In genomic region chr13:41552031-41552430, GRCh38 we compare ENCODE assay signal across 16 cellular contexts.
A peak's percentile ranks its signal among the peaks of the same experiment; 100 is the strongest.
DNase-seq lines count a peak whose midpoint lies in the region.
"Had no signal": no experiment of that assay in that cellular context is flagged by ENCODE, and none has a peak within 500 bp of the region (broad histone marks: within the 10 kb centered on the region; RNA-seq: fewer than 3 reads in every experiment).

No MANE protein-coding gene starts in this region.

- H2BK5ac ChIP-seq in trophoblast cell (ENCODE audit: low read depth, low read length, poor library complexity), result no peak overlapping the region

- H2BK120ac ChIP-seq in trophoblast cell (ENCODE audit: insufficient read depth, low read length, poor library complexity), result no peak overlapping the region

- H3K9me3 ChIP-seq in SJCRH30 (replicated peaks) (no peaks in the 10 kb centered on the region), trophoblast cell (ENCODE audit: insufficient read depth, low read depth, low read length) (peaks cover 2% of the 10 kb centered on the region)

- H3K27me3 ChIP-seq in SJCRH30 (no peaks in the 10 kb centered on the region), trophoblast cell (ENCODE audit: insufficient read depth, low read length) (no peaks in the 10 kb centered on the region)

- no peaks in the 10 kb centered on the region for H3K79me2 ChIP-seq in trophoblast cell (ENCODE audit: control insufficient read depth, insufficient read depth, low read length, poor library complexity)

- H3K79me1 ChIP-seq in trophoblast cell (ENCODE audit: low read length), result no peaks in the 10 kb centered on the region

- H3K27ac ChIP-seq in SJCRH30 (peak overlapping the region; percentile 33; the same call in 1 of the 2 replicates), substantia nigra (ENCODE audit: low read depth, low read length, poor library complexity, severe bottlenecking) (peak overlapping the region; percentile 100), trophoblast cell (ENCODE audit: low read depth, low read length) (no peak overlapping the region)
- H3K27ac ChIP-seq: C4-2B had no signal

- no peak overlapping the region for H3K14ac ChIP-seq in trophoblast cell (ENCODE audit: low read length)

- WGBS in trophoblast cell (ENCODE audit: extremely low coverage, insufficient coverage, insufficient read length), result no CpG with 5 or more reads among the region's 2 CpGs

- H2AK5ac ChIP-seq in trophoblast cell (ENCODE audit: low read length), result no peak overlapping the region

- H3K4ac ChIP-seq in trophoblast cell (ENCODE audit: low read depth, low read length), result no peak overlapping the region

- H3K4me2 ChIP-seq in trophoblast cell (ENCODE audit: low read length), result no peak overlapping the region

- H3K4me3 ChIP-seq in SJCRH30 (no peak overlapping the region), trophoblast cell (ENCODE audit: low read depth, low read length) (no peak overlapping the region)

- H3K23ac ChIP-seq in trophoblast cell (ENCODE audit: low read length), result no peak overlapping the region

- no peak overlapping the region for H4K12ac ChIP-seq in trophoblast cell (ENCODE audit: low read depth, low read length)

- H4K91ac ChIP-seq in trophoblast cell (ENCODE audit: low read depth, low read length), result no peak overlapping the region

- no peak overlapping the region for H3K9ac ChIP-seq in trophoblast cell (ENCODE audit: low read length)

- H3K4me1 ChIP-seq in SJCRH30 (peaks cover 36% of the 10 kb centered on the region), trophoblast cell (ENCODE audit: control insufficient read depth in 1 of 2, insufficient read depth in 2 of 2, low read length in 2 of 2) (peaks cover 0 to 3% of the 10 kb centered on the region in 2 experiments)

- no peak overlapping the region for H4K8ac ChIP-seq in trophoblast cell (ENCODE audit: low read depth, low read length)

- DNase-seq in NCI-H524 (lab: John Stamatoyannopoulos, UW), result peak; percentile 40 to 88
- DNase-seq in SJCRH30, result peak; percentile 82 to 87
- DNase-seq in left kidney (ENCODE audit: low read depth, low spot score), result peak; percentile 15
- DNase-seq in substantia nigra (lab: John Stamatoyannopoulos, UW), result peak in 2 of 49 donors; percentile 23 to 25
- no peak for DNase-seq in trophoblast cell
- no peak for DNase-seq in NCI-H2107 (lab: John Stamatoyannopoulos, UW)
- no peak for DNase-seq in NAMALWA (ENCODE audit: low spot score)
- DNase-seq: ACHN, DMS79 treated with DMSO at 0.1 percent for 48 hours, HCEC 1CT, Karpas-422, NCI-H1092, NCI-H1436 treated with DMSO at 0.1 percent for 48 hours, NCI-H2029 treated with DMSO at 0.1 percent for 48 hours, NCI-H510A had no signal

- no peak overlapping the region for H2AFZ ChIP-seq in trophoblast cell (ENCODE audit: insufficient read depth, low read length, poor library complexity)

- no peak overlapping the region for H2BK12ac ChIP-seq in trophoblast cell (ENCODE audit: low read length)

- no peak overlapping the region for H3K18ac ChIP-seq in trophoblast cell (ENCODE audit: low read length)

- H3K36me3 ChIP-seq in SJCRH30 (no peaks in the 10 kb centered on the region), trophoblast cell (ENCODE audit: control insufficient read depth in 1 of 2, insufficient read depth in 2 of 2, low read length in 2 of 2) (no peaks in the 10 kb centered on the region)

Comparison
In these comparisons a context has a peak if more than half of its experiments do, and no peak if none do; other contexts are left out.
1. DNase-seq: peak in NCI-H524 (2 of 2), SJCRH30 (2 of 2) and left kidney (single experiment); none in trophoblast cell (0 of 2), NCI-H2107 (single experiment) and NAMALWA (single experiment).